Comparison of ENCODE assay signal across 18 cellular contexts in genomic region chr3:45131201-45131600, GRCh38.
"Had no signal": no experiment of that assay in that cellular context is flagged by ENCODE, and none has a peak within 500 bp of the region (broad histone marks: within the 10 kb centered on the region; RNA-seq: fewer than 3 reads in every experiment).

No MANE protein-coding gene starts in this region.

- H3K27ac ChIP-seq: ascending aorta, dorsolateral prefrontal cortex, parathyroid adenoma, WERI-Rb-1 had no signal

- H3K9ac ChIP-seq: parathyroid adenoma had no signal

- H3K27me3 ChIP-seq: ascending aorta, dorsolateral prefrontal cortex, transverse colon had no signal

- H3K4me1 ChIP-seq: ascending aorta, parathyroid adenoma had no signal

- H3K79me2 ChIP-seq: parathyroid adenoma had no signal

- H3K9me3 ChIP-seq: ascending aorta, mucosa of descending colon, transverse colon had no signal

- H3K36me3 ChIP-seq: ascending aorta, transverse colon, WERI-Rb-1 had no signal

- H3K4me3 ChIP-seq: ascending aorta, dorsolateral prefrontal cortex, mucosa of descending colon, transverse colon had no signal

- DNase-seq: activated CD4-positive, alpha-beta memory T cell treated with anti-CD3 and anti-CD28 coated beads for 36 hours; activated CD4-positive, alpha-beta T cell treated with anti-CD3 and anti-CD28 coated beads for 36 hours; activated naive CD4-positive, alpha-beta T cell treated with anti-CD3 and anti-CD28 coated beads, Interleukin-2, amount 10 ng/mL, durations not matched to agents 7 days and 5 days; activated T-cell treated with anti-CD3 and anti-CD28 coated beads, Interleukin-2, amount 50 U/mL, for 24 hours; dorsolateral prefrontal cortex; endodermal cell; erythroblast; head of caudate nucleus; mucosa of descending colon; naive thymus-derived CD4-positive, alpha-beta T cell; retina; stimulated activated CD4-positive, alpha-beta T cell treated with anti-CD3 and anti-CD28 coated beads, Interleukin-15, amount 100 ng/mL, for 24 hours; stimulated activated CD4-positive, alpha-beta T cell treated with anti-CD3 and anti-CD28 coated beads, Interleukin-4, amount 100 ng/mL, for 1 hour; stimulated activated naive B cell treated with anti-CD40 and anti-IgM and Interleukin-4, amounts not matched to agents 10 μg/mL and 1 μg/mL and 100 μg/mL, for 72 hours; transverse colon; WERI-Rb-1 had no signal

- H2AFZ ChIP-seq: parathyroid adenoma had no signal
